In genomic region chr1:39360726-39361125, GRCh38 we compare ENCODE assay signal across 16 cellular contexts.
DNase-seq lines count a peak whose midpoint lies in the region; ATAC-seq and TF ChIP-seq lines count a peak whose summit lies in the region.
"Had no signal": no experiment of that assay in that cellular context is flagged by ENCODE, and none has a peak within 500 bp of the region (broad histone marks: within the 10 kb centered on the region; RNA-seq: fewer than 3 reads in every experiment).

No MANE protein-coding gene starts in this region.

- H3K79me2 ChIP-seq in mammary epithelial cell (ENCODE audit: insufficient read depth, low read length) = no peaks in the 10 kb centered on the region

- CTCF ChIA-PET in CD8-positive, alpha-beta memory T cell (lab: Charles Lee) = interaction anchor here (2.0 kb wide), 1 partner anchor 168 kb away, joined by 7 read pairs; no protein-coding TSS in a partner anchor
- CTCF ChIA-PET in mammary epithelial cell (lab: Charles Lee; ENCODE audit: low non-redundant PET) = no interaction called here

- H4K20me1 ChIP-seq in mammary epithelial cell (ENCODE audit: insufficient read depth, low read length) = no peaks in the 10 kb centered on the region

- WGBS in mammary epithelial cell (ENCODE audit: low coverage, missing lambda C conversion rate) = 93% methylated on average over 1 of the region's 1 CpG

- H3K4me1 Mint-ChIP-seq in CD8-positive, alpha-beta memory T cell = peaks cover 0 to 4% (median 0%) of the 10 kb centered on the region in 3 donors
- no peaks in the 10 kb centered on the region for H3K4me1 Mint-ChIP-seq in naive B cell

- no TSS peak for BruUV-seq in mammary epithelial cell (replicated peaks; lab: Mats Ljungman, UMichigan)

- no peak for ATAC-seq in naive B cell (ENCODE audit: low read depth in 2 of 2)
- no peak for ATAC-seq in GM21423 (IDR thresholded peaks at IDR 0.05; ENCODE audit: unreplicated experiment)

- no peaks in the 10 kb centered on the region for H3K9me3 Mint-ChIP-seq in CD8-positive, alpha-beta memory T cell
- no peaks in the 10 kb centered on the region for H3K9me3 Mint-ChIP-seq in naive B cell

- intact Hi-C loops in mammary epithelial cell (cut with micrococcal nuclease) = no loop called here

- H3K4me3 Mint-ChIP-seq in CD8-positive, alpha-beta memory T cell = no peak overlapping the region
- H3K4me3 Mint-ChIP-seq in naive B cell = peak overlapping the region in 1 of 8 donors; percentile 41

- no peaks in the 10 kb centered on the region for H3K27me3 ChIP-seq in CD8-positive, alpha-beta memory T cell (ENCODE audit: insufficient read depth, low read length, poor library complexity, severe bottlenecking)
- H3K27me3 ChIP-seq in mammary epithelial cell (ENCODE audit: insufficient read depth, low read length) = no peaks in the 10 kb centered on the region
- H3K27me3 ChIP-seq: ascending aorta, uterus had no signal

- H3K36me3 Mint-ChIP-seq in CD8-positive, alpha-beta memory T cell = peaks cover 4 to 88% (median 19%) of the 10 kb centered on the region in 3 donors
- peaks cover 8 to 40% of the 10 kb centered on the region in 2 donors for H3K36me3 Mint-ChIP-seq in naive B cell

- H3K4me1 ChIP-seq in CD8-positive, alpha-beta memory T cell (ENCODE audit: insufficient read depth, low read length) = no peaks in the 10 kb centered on the region
- no peaks in the 10 kb centered on the region for H3K4me1 ChIP-seq in mammary epithelial cell (ENCODE audit: insufficient read depth, low read length)
- H3K4me1 ChIP-seq: ascending aorta had no signal

- H3K27ac Mint-ChIP-seq in CD8-positive, alpha-beta memory T cell = peak overlapping the region in 5 of 8 donors; percentile 1 to 72 (median 42)
- H3K27ac Mint-ChIP-seq in naive B cell = peak overlapping the region in 5 of 6 donors; percentile 6 to 59 (median 37)

- POLR2A ChIA-PET in CD8-positive, alpha-beta memory T cell (lab: Charles Lee) = interaction anchor here (0.6 kb wide), 1 partner anchor 88 kb away, joined by 4 read pairs; no protein-coding TSS in a partner anchor

- in situ Hi-C loops in mammary epithelial cell (cut with MboI; ENCODE audit: low sequenced_read_pairs in 2 of 2) = no loop called here

- no peak overlapping the region for H2AFZ ChIP-seq in mammary epithelial cell (ENCODE audit: low read depth, low read length)

- dilution Hi-C loops in mammary epithelial cell (cut with HindIII; ENCODE audit: low sequenced_read_pairs) = no loop called here

- no peaks in the 10 kb centered on the region for H3K27me3 Mint-ChIP-seq in CD8-positive, alpha-beta memory T cell
- no peaks in the 10 kb centered on the region for H3K27me3 Mint-ChIP-seq in naive B cell

- TF ChIP-seq CTCF in mammary epithelial cell (conservative IDR thresholded peaks at IDR 0.05 in 1 of 2, IDR thresholded peaks at IDR 0.05 in 1 of 2; ENCODE audit: extremely low read depth in 1 of 2, insufficient read depth in 1 of 2, low read depth in 1 of 2, low read length in 2 of 2) = no peak

- H3K27ac ChIP-seq in CD8-positive, alpha-beta memory T cell (ENCODE audit: low read depth, low read length) = no peak overlapping the region
- no peak overlapping the region for H3K27ac ChIP-seq in mammary epithelial cell (ENCODE audit: insufficient read depth, low read depth, low read length)
- H3K27ac ChIP-seq: ascending aorta, uterus had no signal

- H3K36me3 ChIP-seq in CD8-positive, alpha-beta memory T cell (ENCODE audit: insufficient read depth, low read length) = peaks cover 60% of the 10 kb centered on the region
- H3K36me3 ChIP-seq in mammary epithelial cell (ENCODE audit: insufficient read depth, low read length) = peaks cover 45% of the 10 kb centered on the region
- H3K36me3 ChIP-seq: uterus had no signal

- H3K4me3 ChIP-seq in CD8-positive, alpha-beta memory T cell (ENCODE audit: low read length) = no peak overlapping the region
- no peak overlapping the region for H3K4me3 ChIP-seq in mammary epithelial cell (replicated peaks in 1 of 3; ENCODE audit: insufficient read depth in 1 of 3, low read depth in 2 of 3, low read length in 3 of 3)
- H3K4me3 ChIP-seq: ascending aorta, uterus had no signal

- H3K4me2 ChIP-seq in mammary epithelial cell (ENCODE audit: insufficient read depth, low read depth, low read length) = no peak overlapping the region

- H3K9me3 ChIP-seq in CD8-positive, alpha-beta memory T cell (ENCODE audit: low read length) = no peaks in the 10 kb centered on the region
- no peaks in the 10 kb centered on the region for H3K9me3 ChIP-seq in mammary epithelial cell (replicated peaks; ENCODE audit: insufficient read depth, low read length)
- H3K9me3 ChIP-seq: ascending aorta, uterus had no signal

- H3K9ac ChIP-seq in mammary epithelial cell (ENCODE audit: insufficient read depth, low read length) = no peak overlapping the region

- DNase-seq in CD8-positive, alpha-beta memory T cell = no peak
- DNase-seq in Kasumi-1 (lab: John Stamatoyannopoulos, UW) (peak; percentile 94 to 96), mammary epithelial cell (peak; percentile 14), naive B cell (no peak), NCI-H526 treated with DMSO at 0.1 percent for 48 hours (lab: John Stamatoyannopoulos, UW) (no peak), RPMI8226 (no peak)
- DNase-seq: activated CD4-positive, alpha-beta T cell treated with anti-CD3 and anti-CD28 coated beads for 48 hours; C1 segment of cervical spinal cord; effector memory CD4-positive, alpha-beta T cell; islet precursor cell; NCI-H1417; retina; stimulated activated CD4-positive, alpha-beta T cell treated with anti-CD3 and anti-CD28 coated beads, Interleukin-4, amount 100 ng/mL, for 1 hour; uterus had no signal

Comparison
In these comparisons a context has a peak if more than half of its experiments do, and no peak if none do; other contexts are left out.
1. DNase-seq: peak in Kasumi-1 (2 of 2) and mammary epithelial cell (single experiment); none in CD8-positive, alpha-beta memory T cell (0 of 5), naive B cell (single experiment), NCI-H526 treated with DMSO at 0.1 percent for 48 hours (single experiment) and RPMI8226 (single experiment).